Comparison of ENCODE assay signal across 1 cellular context in genomic region chr19:6718111-6718740, GRCh38.
TF ChIP-seq lines count a peak whose summit lies in the region.

No MANE protein-coding gene starts in this region.

TF ChIP-seq in H1, 55 proteins besides CTCF, POLR2A, EP300 and RAD21:
- TF ChIP-seq PHF8 (conservative IDR thresholded peaks at IDR 0.05; ENCODE audit: low read depth, low read length), result 0 out of 2 replicates have a peak, but pooled peaks have one; percentile 8
- no peak for TF ChIP-seq KDM1A (IDR thresholded peaks at IDR 0.05; ENCODE audit: borderline replicate concordance, low read length)
